22 cellular contexts compared by ENCODE assay signal in genomic region chr7:15131661-15132060, GRCh38.
DNase-seq lines count a peak whose midpoint lies in the region; ATAC-seq, FAIRE-seq and TF ChIP-seq lines count a peak whose summit lies in the region.
"Had no signal": no experiment of that assay in that cellular context is flagged by ENCODE, and none has a peak within 500 bp of the region (broad histone marks: within the 10 kb centered on the region; RNA-seq: fewer than 3 reads in every experiment).

No MANE protein-coding gene starts in this region.

- no peaks in the 10 kb centered on the region for H3K79me1 ChIP-seq in mesendoderm (ENCODE audit: low read length)

- no peaks in the 10 kb centered on the region for H3K27me3 Mint-ChIP-seq in astrocyte (ENCODE audit: low read depth, unreplicated experiment)
- H3K27me3 Mint-ChIP-seq: CD8-positive, alpha-beta memory T cell had no signal

- ATAC-seq in HG02678 (IDR thresholded peaks at IDR 0.05; ENCODE audit: unreplicated experiment) = no peak
- ATAC-seq: GM12878, Right ventricle myocardium inferior had no signal

- no peak overlapping the region for H2BK15ac ChIP-seq in mesendoderm (replicated peaks; ENCODE audit: low read depth)

- H4K5ac ChIP-seq in mesendoderm (ENCODE audit: low read length) = no peak overlapping the region

- H4K8ac ChIP-seq in mesendoderm (ENCODE audit: low read depth, low read length) = no peak overlapping the region

- H2AK5ac ChIP-seq in mesendoderm (ENCODE audit: low read length) = no peak overlapping the region

- H3K27me3 ChIP-seq in MG63 (no peaks in the 10 kb centered on the region), astrocyte (ENCODE audit: insufficient read depth, low read length) (no peaks in the 10 kb centered on the region), mesendoderm (ENCODE audit: insufficient read depth, low read length, poor library complexity) (no peaks in the 10 kb centered on the region)

- no peaks in the 10 kb centered on the region for H3K79me2 ChIP-seq in astrocyte (ENCODE audit: insufficient read depth, low read length)
- H3K79me2 ChIP-seq in mesendoderm (ENCODE audit: control insufficient read depth, insufficient read depth, low read length) = no peaks in the 10 kb centered on the region

- H3K9me3 ChIP-seq in MG63 (no peaks in the 10 kb centered on the region), astrocyte (ENCODE audit: insufficient read depth, low read depth, low read length) (no peaks in the 10 kb centered on the region)
- H3K9me3 ChIP-seq: HAP-1 had no signal

- H3K9ac ChIP-seq in astrocyte (ENCODE audit: low read length) (no peak overlapping the region), mesendoderm (ENCODE audit: low read length) (no peak overlapping the region)

- H2BK120ac ChIP-seq in mesendoderm (ENCODE audit: low read depth, low read length) = peak overlapping the region; percentile 85

- H2BK5ac ChIP-seq in mesendoderm (ENCODE audit: low read length) = peak overlapping the region; percentile 15

- H3K4me1 Mint-ChIP-seq in astrocyte (ENCODE audit: low read depth, unreplicated experiment) = no peaks in the 10 kb centered on the region
- H3K4me1 Mint-ChIP-seq: CD8-positive, alpha-beta memory T cell had no signal

- H3K4me2 ChIP-seq in astrocyte (ENCODE audit: low read length) (peak overlapping the region; percentile 69), mesendoderm (ENCODE audit: low read length) (no peak overlapping the region)

- no peak overlapping the region for H2AFZ ChIP-seq in astrocyte (ENCODE audit: low read depth, low read length)

- TF ChIP-seq CTCF in astrocyte (IDR thresholded peaks at IDR 0.05; ENCODE audit: insufficient read depth, low read depth, low read length) = no peak

- H3K4ac ChIP-seq in mesendoderm (ENCODE audit: low read depth, low read length) = peak overlapping the region; percentile 68

- no peaks in the 10 kb centered on the region for H4K20me1 ChIP-seq in astrocyte (ENCODE audit: insufficient read depth, low read length)

- H3K4me3 ChIP-seq in MG63 = no peak overlapping the region
- H3K4me3 ChIP-seq in astrocyte (ENCODE audit: insufficient read depth, low read depth, low read length) = no peak overlapping the region
- H3K4me3 ChIP-seq in mesendoderm (ENCODE audit: low read length) = no peak overlapping the region
- H3K4me3 ChIP-seq: GM12878, HAP-1 had no signal

- peak; percentile 6 for DNase-seq in GM03348 (ENCODE audit: low spot score)
- peak; percentile 5 for DNase-seq in MG63
- DNase-seq in astrocyte (ENCODE audit: low read depth) = no peak
- DNase-seq in mesendoderm = peak; percentile 37
- no peak for DNase-seq in germinal center (ENCODE audit: low spot score)
- DNase-seq in NCI-H187 treated with DMSO at 0.1 percent for 48 hours (lab: John Stamatoyannopoulos, UW) = no peak
- no peak for DNase-seq in SIG-M5 treated with dmso at 0.1 percent for 504 hours (lab: John Stamatoyannopoulos, UW; ENCODE audit: unreplicated experiment)
- DNase-seq: AML-193; CD8-positive, alpha-beta memory T cell; DMS79; Kasumi-1; NCI-H1092 treated with DMSO at 0.1 percent for 48 hours; NCI-H2081; NCI-H2171; NCI-H526 treated with DMSO at 0.1 percent for 48 hours; OCI-M1 had no signal

- H3K18ac ChIP-seq in mesendoderm (ENCODE audit: low read length) = peak overlapping the region; percentile 70

- FAIRE-seq in astrocyte (lab: Jason Lieb, UNC) = no peak
- FAIRE-seq: GM12878, RCC 7860 had no signal

- H3K9me3 Mint-ChIP-seq in astrocyte (ENCODE audit: unreplicated experiment) = no peaks in the 10 kb centered on the region

- H3K36me3 Mint-ChIP-seq in astrocyte (ENCODE audit: low read depth, unreplicated experiment) = no peaks in the 10 kb centered on the region
- H3K36me3 Mint-ChIP-seq: CD8-positive, alpha-beta memory T cell had no signal

- H3K27ac ChIP-seq in astrocyte (ENCODE audit: low read depth, low read length) = peak overlapping the region; percentile 46
- no peak overlapping the region for H3K27ac ChIP-seq in mesendoderm (ENCODE audit: low read depth, low read length)
- H3K27ac ChIP-seq: C4-2B had no signal

- H3K36me3 ChIP-seq in MG63 (no peaks in the 10 kb centered on the region; the same call in 1 of the 2 replicates), astrocyte (ENCODE audit: insufficient read depth, low read length) (no peaks in the 10 kb centered on the region), mesendoderm (ENCODE audit: control insufficient read depth, insufficient read depth, low read length) (no peaks in the 10 kb centered on the region)
- H3K36me3 ChIP-seq: HAP-1 had no signal

- H3K27ac Mint-ChIP-seq in astrocyte (ENCODE audit: unreplicated experiment) = no peak overlapping the region
- H3K27ac Mint-ChIP-seq: CD8-positive, alpha-beta memory T cell had no signal

- H3K4me1 ChIP-seq in astrocyte (ENCODE audit: insufficient read depth, low read length) (peaks cover 14% of the 10 kb centered on the region), mesendoderm (ENCODE audit: control insufficient read depth, low read depth, low read length) (no peaks in the 10 kb centered on the region)
- H3K4me1 ChIP-seq: HAP-1 had no signal

- H3K56ac ChIP-seq in mesendoderm (ENCODE audit: low read length) = no peak overlapping the region

- no peak overlapping the region for H3K23ac ChIP-seq in mesendoderm (ENCODE audit: low read length)

- H3K4me3 Mint-ChIP-seq in astrocyte (ENCODE audit: unreplicated experiment) = no peak overlapping the region
- H3K4me3 Mint-ChIP-seq: CD8-positive, alpha-beta memory T cell had no signal

- WGBS in mesendoderm (ENCODE audit: extremely low coverage, insufficient coverage, low lambda C conversion rate) = no CpG with 5 or more reads among the region's 1 CpG

Comparison
In these comparisons a context has a peak if more than half of its experiments do, and no peak if none do; other contexts are left out.
1. DNase-seq: peak in GM03348 (single experiment), MG63 (single experiment) and mesendoderm (single experiment); none in astrocyte (single experiment), germinal center (single experiment), NCI-H187 treated with DMSO at 0.1 percent for 48 hours (single experiment) and SIG-M5 treated with dmso at 0.1 percent for 504 hours (single experiment).